In the genomic region with DNA sequence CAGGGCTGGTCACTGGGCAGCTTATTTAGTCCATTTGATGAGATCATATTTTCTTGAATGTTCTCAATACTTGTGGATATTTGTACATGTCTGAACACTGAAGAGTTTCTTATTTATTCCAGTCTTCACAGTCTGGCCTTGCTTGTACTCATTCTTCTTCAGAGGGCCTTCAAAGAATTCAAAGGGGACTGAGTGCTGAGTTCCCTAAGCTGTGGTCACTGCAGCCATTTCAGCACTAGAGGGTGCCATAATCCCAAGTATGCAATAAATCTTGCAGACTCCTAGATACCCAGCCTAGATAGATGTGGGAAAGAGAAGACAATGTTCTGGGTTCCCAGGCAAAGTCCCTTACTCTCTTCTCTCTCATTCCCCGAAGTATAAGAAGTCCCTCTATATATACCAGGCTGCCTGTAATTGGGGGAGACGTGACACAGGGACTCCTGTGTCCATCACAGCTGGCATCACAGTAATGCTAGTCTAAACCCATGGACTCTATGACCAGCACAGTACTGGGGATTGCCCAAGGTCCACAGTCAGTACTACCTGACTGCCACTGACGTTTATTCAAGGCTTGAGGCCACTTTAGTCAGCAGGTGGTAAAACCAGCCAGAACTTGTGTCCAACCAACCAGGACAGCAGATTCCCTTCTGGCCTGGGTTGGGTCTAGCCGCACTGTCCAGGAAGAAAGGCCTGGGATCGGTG, we compare ENCODE assay signal across 8 cellular contexts. TPM values are rescaled to one million over a fixed set of nuclear protein-coding genes. Genes with fewer than 3 reads are reported as not detected.
DNase-seq lines count a peak whose midpoint lies in the region; ATAC-seq, FAIRE-seq and TF ChIP-seq lines count a peak whose summit lies in the region.

No MANE protein-coding gene starts in this region.

- FAIRE-seq in H54 (lab: Jason Lieb, UNC), result peak; percentile 96

- H3K4me3 ChIP-seq in fibroblast of villous mesenchyme (ENCODE audit: low read depth, low read length), result no peak overlapping the region

- TF ChIP-seq POLR2A in H54 (IDR thresholded peaks at IDR 0.05; ENCODE audit: low read depth, low read length), result no peak

- no peak for ATAC-seq in HG03571 (IDR thresholded peaks at IDR 0.05; ENCODE audit: unreplicated experiment)
- no peak for ATAC-seq in HG03139 (IDR thresholded peaks at IDR 0.05; ENCODE audit: unreplicated experiment)

- DNase-seq in CD1c-positive myeloid dendritic cell (ENCODE audit: extremely low spot score) (peak; percentile 43), H54 (ENCODE audit: insufficient read length, low spot score) (peak; percentile 33), SK-MEL-5 (ENCODE audit: low read depth, low spot score) (peak; percentile 74), fibroblast of villous mesenchyme (ENCODE audit: low read depth) (peak; percentile 23), amniotic stem cell (lab: John Stamatoyannopoulos, UW) (no peak), ureter (ENCODE audit: low spot score) (no peak)

- in situ Hi-C loops in SK-MEL-5 (cut with HindIII; ENCODE audit: low pct_unique_long_range_greater_than_20kb, low sequenced_read_pairs), result no loop called here

- TF ChIP-seq CTCF in fibroblast of villous mesenchyme (IDR thresholded peaks at IDR 0.05; ENCODE audit: insufficient read depth, low read depth, low read length), result peak; percentile 41

RNA-seq across cellular contexts. Expression of a gene that starts 8.9 kb away (rescaled TPM):
- 0.05 and 0.08 TPM in 2 replicates for total RNA-seq in SK-MEL-5 (2014; rRNA removed; shearing (Covaris generic))
- polyA plus RNA-seq in SK-MEL-5 (2015; cell fraction: cytosol; rRNA removed), result 0.04 TPM in 1 of 2 replicates, not detected in the other
- 0.20 and 0.38 TPM in 2 replicates for polyA plus RNA-seq in SK-MEL-5 (2015; cell fraction: nucleus; rRNA removed)
- total RNA-seq in fibroblast of villous mesenchyme (0.32 and 0.86 TPM in 2 replicates), ureter (1.4 TPM)

RNA-seq across cellular contexts. Expression of a gene that starts 11.5 kb away (rescaled TPM):
- 6.6 and 6.8 TPM in 2 replicates for total RNA-seq in SK-MEL-5 (2014; rRNA removed; shearing (Covaris generic))
- 3.5 and 4.2 TPM in 2 replicates for polyA plus RNA-seq in SK-MEL-5 (2015; cell fraction: cytosol; rRNA removed)
- 4.3 and 6.2 TPM in 2 replicates for polyA plus RNA-seq in SK-MEL-5 (2015; cell fraction: nucleus; rRNA removed)
- total RNA-seq in fibroblast of villous mesenchyme (10.8 and 16.1 TPM in 2 replicates), ureter (16.9 TPM)

RNA-seq across cellular contexts. Expression of a gene that starts 21.7 kb away (rescaled TPM):
- 6.5 and 8.6 TPM in 2 replicates for total RNA-seq in SK-MEL-5 (2014; rRNA removed; shearing (Covaris generic))
- polyA plus RNA-seq in SK-MEL-5 (2015; cell fraction: cytosol; rRNA removed), result 5.2 and 5.5 TPM in 2 replicates
- polyA plus RNA-seq in SK-MEL-5 (2015; cell fraction: nucleus; rRNA removed), result 25.8 and 52.7 TPM in 2 replicates
- 10.4 and 13.5 TPM in 2 replicates for total RNA-seq in fibroblast of villous mesenchyme
- total RNA-seq in ureter, result 18.5 TPM

RNA-seq across cellular contexts. Expression of a gene that starts 30.7 kb away (rescaled TPM):
- 9.8 and 9.9 TPM in 2 replicates for total RNA-seq in SK-MEL-5 (2014; rRNA removed; shearing (Covaris generic))
- 5.1 and 8.3 TPM in 2 replicates for polyA plus RNA-seq in SK-MEL-5 (2015; cell fraction: cytosol; rRNA removed)
- 3.9 and 8.3 TPM in 2 replicates for polyA plus RNA-seq in SK-MEL-5 (2015; cell fraction: nucleus; rRNA removed)
- total RNA-seq in fibroblast of villous mesenchyme (10.8 and 11.0 TPM in 2 replicates), ureter (20.5 TPM)

RNA-seq across cellular contexts. Expression of a gene that starts 33.9 kb away (rescaled TPM):
- 6.6 and 10.0 TPM in 2 replicates for total RNA-seq in SK-MEL-5 (2014; rRNA removed; shearing (Covaris generic))
- polyA plus RNA-seq in SK-MEL-5 (2015; cell fraction: cytosol; rRNA removed), result 7.4 and 8.1 TPM in 2 replicates
- polyA plus RNA-seq in SK-MEL-5 (2015; cell fraction: nucleus; rRNA removed), result 4.6 and 12.0 TPM in 2 replicates
- total RNA-seq in fibroblast of villous mesenchyme, result 12.1 and 17.4 TPM in 2 replicates
- total RNA-seq in ureter, result 12.2 TPM

Comparison
In these comparisons a context has a peak if more than half of its experiments do, and no peak if none do; other contexts are left out.
1. DNase-seq: peak in CD1c-positive myeloid dendritic cell (single experiment), H54 (single experiment), SK-MEL-5 (single experiment) and fibroblast of villous mesenchyme (single experiment); none in amniotic stem cell (single experiment) and ureter (single experiment).